In genomic region chr3:100030346-100030745, GRCh38 we compare ENCODE assay signal across 1 cellular context.
TF ChIP-seq lines count a peak whose summit lies in the region.

No MANE protein-coding gene starts in this region.

TF ChIP-seq in GM23338, 12 proteins besides CTCF, POLR2A, EP300 and RAD21 (continued from another document):
- no peak for TF ChIP-seq ZNF462 (CRISPR knock-in tag; IDR thresholded peaks at IDR 0.05)
- no peak for TF ChIP-seq ETS1 (IDR thresholded peaks at IDR 0.05)
- TF ChIP-seq POLR2AphosphoS5 (IDR thresholded peaks at IDR 0.05; ENCODE audit: low read depth), result no peak
- no peak for TF ChIP-seq JUNB (IDR thresholded peaks at IDR 0.05; ENCODE audit: unreplicated experiment)
- no peak for TF ChIP-seq STAT1 (IDR thresholded peaks at IDR 0.05; ENCODE audit: unreplicated experiment)
- no peak for TF ChIP-seq EZH2phosphoT487 (IDR thresholded peaks at IDR 0.05; ENCODE audit: unreplicated experiment)
